In genomic region chr10:55476129-55476528, GRCh38 we compare ENCODE assay signal across 1 cellular context.
TF ChIP-seq lines count a peak whose summit lies in the region.

No MANE protein-coding gene starts in this region.

TF ChIP-seq in SK-N-SH, 30 proteins besides CTCF, POLR2A, EP300 and RAD21 (continued from another document):
- TF ChIP-seq EZH2phosphoT487 (IDR thresholded peaks at IDR 0.05; ENCODE audit: borderline replicate concordance, low read depth) (no peak), USF1 (IDR thresholded peaks at IDR 0.05; ENCODE audit: borderline replicate concordance, low read depth) (no peak), POLR2AphosphoS5 (IDR thresholded peaks at IDR 0.05; ENCODE audit: low read depth, low read length) (peak; percentile 41; the same call in 1 of the 2 replicates), RCOR1 (IDR thresholded peaks at IDR 0.05; ENCODE audit: low read length) (no peak), NFIC (IDR thresholded peaks at IDR 0.05; ENCODE audit: borderline replicate concordance) (peak; percentile 66; the same call in 1 of the 2 replicates), RXRA (IDR thresholded peaks at IDR 0.05; ENCODE audit: borderline replicate concordance, low read depth) (no peak), MXI1 (IDR thresholded peaks at IDR 0.05; ENCODE audit: low read depth, low read length) (no peak), SMC3 (IDR thresholded peaks at IDR 0.05; ENCODE audit: low read depth, low read length) (no peak), SIN3A (IDR thresholded peaks at IDR 0.05; ENCODE audit: borderline replicate concordance, low read depth, low read length) (no peak), IRF3 (IDR thresholded peaks at IDR 0.05; ENCODE audit: low read depth, low read length) (no peak), JUND (IDR thresholded peaks at IDR 0.05) (peak; percentile 87), ELF1 (IDR thresholded peaks at IDR 0.05) (no peak), CHD2 (IDR thresholded peaks at IDR 0.05; ENCODE audit: low read length, partially characterized antibody) (no peak), GATA2 (CRISPR knock-in tag; IDR thresholded peaks at IDR 0.05) (no peak)
- TF ChIP-seq, protein P1, sequence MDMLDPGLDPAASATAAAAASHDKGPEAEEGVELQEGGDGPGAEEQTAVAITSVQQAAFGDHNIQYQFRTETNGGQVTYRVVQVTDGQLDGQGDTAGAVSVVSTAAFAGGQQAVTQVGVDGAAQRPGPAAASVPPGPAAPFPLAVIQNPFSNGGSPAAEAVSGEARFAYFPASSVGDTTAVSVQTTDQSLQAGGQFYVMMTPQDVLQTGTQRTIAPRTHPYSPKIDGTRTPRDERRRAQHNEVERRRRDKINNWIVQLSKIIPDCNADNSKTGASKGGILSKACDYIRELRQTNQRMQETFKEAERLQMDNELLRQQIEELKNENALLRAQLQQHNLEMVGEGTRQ (IDR thresholded peaks at IDR 0.05; ENCODE audit: borderline replicate concordance, low read depth, low read length): no peak
- TF ChIP-seq, protein P2, sequence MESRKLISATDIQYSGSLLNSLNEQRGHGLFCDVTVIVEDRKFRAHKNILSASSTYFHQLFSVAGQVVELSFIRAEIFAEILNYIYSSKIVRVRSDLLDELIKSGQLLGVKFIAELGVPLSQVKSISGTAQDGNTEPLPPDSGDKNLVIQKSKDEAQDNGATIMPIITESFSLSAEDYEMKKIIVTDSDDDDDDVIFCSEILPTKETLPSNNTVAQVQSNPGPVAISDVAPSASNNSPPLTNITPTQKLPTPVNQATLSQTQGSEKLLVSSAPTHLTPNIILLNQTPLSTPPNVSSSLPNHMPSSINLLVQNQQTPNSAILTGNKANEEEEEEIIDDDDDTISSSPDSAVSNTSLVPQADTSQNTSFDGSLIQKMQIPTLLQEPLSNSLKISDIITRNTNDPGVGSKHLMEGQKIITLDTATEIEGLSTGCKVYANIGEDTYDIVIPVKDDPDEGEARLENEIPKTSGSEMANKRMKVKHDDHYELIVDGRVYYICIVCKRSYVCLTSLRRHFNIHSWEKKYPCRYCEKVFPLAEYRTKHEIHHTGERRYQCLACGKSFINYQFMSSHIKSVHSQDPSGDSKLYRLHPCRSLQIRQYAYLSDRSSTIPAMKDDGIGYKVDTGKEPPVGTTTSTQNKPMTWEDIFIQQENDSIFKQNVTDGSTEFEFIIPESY (IDR thresholded peaks at IDR 0.05; ENCODE audit: borderline replicate concordance, low read depth): no peak
- TF ChIP-seq, protein P3, sequence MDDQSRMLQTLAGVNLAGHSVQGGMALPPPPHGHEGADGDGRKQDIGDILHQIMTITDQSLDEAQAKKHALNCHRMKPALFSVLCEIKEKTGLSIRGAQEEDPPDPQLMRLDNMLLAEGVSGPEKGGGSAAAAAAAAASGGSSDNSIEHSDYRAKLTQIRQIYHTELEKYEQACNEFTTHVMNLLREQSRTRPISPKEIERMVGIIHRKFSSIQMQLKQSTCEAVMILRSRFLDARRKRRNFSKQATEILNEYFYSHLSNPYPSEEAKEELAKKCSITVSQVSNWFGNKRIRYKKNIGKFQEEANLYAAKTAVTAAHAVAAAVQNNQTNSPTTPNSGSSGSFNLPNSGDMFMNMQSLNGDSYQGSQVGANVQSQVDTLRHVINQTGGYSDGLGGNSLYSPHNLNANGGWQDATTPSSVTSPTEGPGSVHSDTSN (IDR thresholded peaks at IDR 0.05): peak; percentile 89
